ENCODE assay signal across 1 cellular context in genomic region chr17:15342460-15342859, GRCh38.
TF ChIP-seq lines count a peak whose summit lies in the region.

No MANE protein-coding gene starts in this region.

TF ChIP-seq in HepG2, 621 proteins besides CTCF, POLR2A, EP300 and RAD21:
- TF ChIP-seq ZBTB40 (IDR thresholded peaks at IDR 0.05), result no peak
- no peak for TF ChIP-seq ZBTB40 (CRISPR knock-in tag; IDR thresholded peaks at IDR 0.05)
- no peak for TF ChIP-seq POGZ (CRISPR knock-in tag; IDR thresholded peaks at IDR 0.05)
- TF ChIP-seq MTF1 (CRISPR knock-in tag; IDR thresholded peaks at IDR 0.05), result no peak
- no peak for TF ChIP-seq TBX2 (CRISPR knock-in tag; IDR thresholded peaks at IDR 0.05; ENCODE audit: borderline replicate concordance)
